Comparison of ENCODE assay signal across 1 cellular context in the genomic region with DNA sequence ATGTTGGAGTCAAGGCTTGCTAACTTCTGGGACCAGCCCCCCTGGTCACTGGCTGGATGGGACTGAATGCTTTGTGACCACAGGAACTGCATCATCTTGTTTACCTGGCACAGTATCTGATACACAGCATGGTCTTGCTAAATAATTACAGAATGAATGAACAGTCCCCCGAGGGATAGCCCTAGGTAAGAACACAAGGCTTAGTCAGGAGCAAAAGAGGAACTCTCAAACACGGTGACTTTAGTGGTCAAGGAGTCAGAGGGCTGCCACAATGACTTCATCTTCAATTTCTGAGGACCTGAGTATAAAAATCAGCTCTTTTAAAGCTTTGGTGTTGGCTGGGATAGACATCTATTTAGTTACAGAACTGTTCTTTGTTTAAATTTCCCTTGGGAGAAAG.
TF ChIP-seq lines count a peak whose summit lies in the region.

No MANE protein-coding gene starts in this region.

TF ChIP-seq in GM23338, 12 proteins besides CTCF, POLR2A, EP300 and RAD21 (continued from another document):
- TF ChIP-seq, protein P1, sequence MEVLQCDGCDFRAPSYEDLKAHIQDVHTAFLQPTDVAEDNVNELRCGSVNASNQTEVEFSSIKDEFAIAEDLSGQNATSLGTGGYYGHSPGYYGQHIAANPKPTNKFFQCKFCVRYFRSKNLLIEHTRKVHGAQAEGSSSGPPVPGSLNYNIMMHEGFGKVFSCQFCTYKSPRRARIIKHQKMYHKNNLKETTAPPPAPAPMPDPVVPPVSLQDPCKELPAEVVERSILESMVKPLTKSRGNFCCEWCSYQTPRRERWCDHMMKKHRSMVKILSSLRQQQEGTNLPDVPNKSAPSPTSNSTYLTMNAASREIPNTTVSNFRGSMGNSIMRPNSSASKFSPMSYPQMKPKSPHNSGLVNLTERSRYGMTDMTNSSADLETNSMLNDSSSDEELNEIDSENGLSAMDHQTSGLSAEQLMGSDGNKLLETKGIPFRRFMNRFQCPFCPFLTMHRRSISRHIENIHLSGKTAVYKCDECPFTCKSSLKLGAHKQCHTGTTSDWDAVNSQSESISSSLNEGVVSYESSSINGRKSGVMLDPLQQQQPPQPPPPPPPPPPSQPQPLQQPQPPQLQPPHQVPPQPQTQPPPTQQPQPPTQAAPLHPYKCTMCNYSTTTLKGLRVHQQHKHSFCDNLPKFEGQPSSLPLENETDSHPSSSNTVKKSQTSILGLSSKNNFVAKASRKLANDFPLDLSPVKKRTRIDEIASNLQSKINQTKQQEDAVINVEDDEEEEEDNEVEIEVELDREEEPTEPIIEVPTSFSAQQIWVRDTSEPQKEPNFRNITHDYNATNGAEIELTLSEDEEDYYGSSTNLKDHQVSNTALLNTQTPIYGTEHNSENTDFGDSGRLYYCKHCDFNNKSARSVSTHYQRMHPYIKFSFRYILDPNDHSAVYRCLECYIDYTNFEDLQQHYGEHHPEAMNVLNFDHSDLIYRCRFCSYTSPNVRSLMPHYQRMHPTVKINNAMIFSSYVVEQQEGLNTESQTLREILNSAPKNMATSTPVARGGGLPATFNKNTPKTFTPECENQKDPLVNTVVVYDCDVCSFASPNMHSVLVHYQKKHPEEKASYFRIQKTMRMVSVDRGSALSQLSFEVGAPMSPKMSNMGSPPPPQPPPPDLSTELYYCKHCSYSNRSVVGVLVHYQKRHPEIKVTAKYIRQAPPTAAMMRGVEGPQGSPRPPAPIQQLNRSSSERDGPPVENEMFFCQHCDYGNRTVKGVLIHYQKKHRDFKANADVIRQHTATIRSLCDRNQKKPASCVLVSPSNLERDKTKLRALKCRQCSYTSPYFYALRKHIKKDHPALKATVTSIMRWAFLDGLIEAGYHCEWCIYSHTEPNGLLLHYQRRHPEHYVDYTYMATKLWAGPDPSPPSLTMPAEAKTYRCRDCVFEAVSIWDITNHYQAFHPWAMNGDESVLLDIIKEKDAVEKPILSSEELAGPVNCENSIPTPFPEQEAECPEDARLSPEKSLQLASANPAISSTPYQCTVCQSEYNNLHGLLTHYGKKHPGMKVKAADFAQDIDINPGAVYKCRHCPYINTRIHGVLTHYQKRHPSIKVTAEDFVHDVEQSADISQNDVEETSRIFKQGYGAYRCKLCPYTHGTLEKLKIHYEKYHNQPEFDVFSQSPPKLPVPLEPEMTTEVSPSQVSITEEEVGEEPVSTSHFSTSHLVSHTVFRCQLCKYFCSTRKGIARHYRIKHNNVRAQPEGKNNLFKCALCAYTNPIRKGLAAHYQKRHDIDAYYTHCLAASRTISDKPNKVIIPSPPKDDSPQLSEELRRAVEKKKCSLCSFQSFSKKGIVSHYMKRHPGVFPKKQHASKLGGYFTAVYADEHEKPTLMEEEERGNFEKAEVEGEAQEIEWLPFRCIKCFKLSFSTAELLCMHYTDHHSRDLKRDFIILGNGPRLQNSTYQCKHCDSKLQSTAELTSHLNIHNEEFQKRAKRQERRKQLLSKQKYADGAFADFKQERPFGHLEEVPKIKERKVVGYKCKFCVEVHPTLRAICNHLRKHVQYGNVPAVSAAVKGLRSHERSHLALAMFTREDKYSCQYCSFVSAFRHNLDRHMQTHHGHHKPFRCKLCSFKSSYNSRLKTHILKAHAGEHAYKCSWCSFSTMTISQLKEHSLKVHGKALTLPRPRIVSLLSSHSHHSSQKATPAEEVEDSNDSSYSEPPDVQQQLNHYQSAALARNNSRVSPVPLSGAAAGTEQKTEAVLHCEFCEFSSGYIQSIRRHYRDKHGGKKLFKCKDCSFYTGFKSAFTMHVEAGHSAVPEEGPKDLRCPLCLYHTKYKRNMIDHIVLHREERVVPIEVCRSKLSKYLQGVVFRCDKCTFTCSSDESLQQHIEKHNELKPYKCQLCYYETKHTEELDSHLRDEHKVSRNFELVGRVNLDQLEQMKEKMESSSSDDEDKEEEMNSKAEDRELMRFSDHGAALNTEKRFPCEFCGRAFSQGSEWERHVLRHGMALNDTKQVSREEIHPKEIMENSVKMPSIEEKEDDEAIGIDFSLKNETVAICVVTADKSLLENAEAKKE (CRISPR knock-in tag; IDR thresholded peaks at IDR 0.05): no peak
- TF ChIP-seq JUNB (IDR thresholded peaks at IDR 0.05; ENCODE audit: unreplicated experiment) (no peak), ETS1 (IDR thresholded peaks at IDR 0.05) (no peak)
